Comparison of ENCODE assay signal across 29 cellular contexts in genomic region chrX:43585922-43586321, GRCh38.
"Had no signal": no experiment of that assay in that cellular context is flagged by ENCODE, and none has a peak within 500 bp of the region (broad histone marks: within the 10 kb centered on the region; RNA-seq: fewer than 3 reads in every experiment).

No MANE protein-coding gene starts in this region.

- H3K79me2 ChIP-seq: parathyroid adenoma had no signal

- H3K27ac ChIP-seq: dorsolateral prefrontal cortex, epithelial cell of prostate, heart right ventricle, left lung, neutrophil, parathyroid adenoma, prostate gland, right atrium auricular region, stomach, thyroid gland had no signal

- H3K27me3 ChIP-seq: left lung, neutrophil, right atrium auricular region, stomach, thyroid gland had no signal

- H2AFZ ChIP-seq: parathyroid adenoma had no signal

- H3K4me2 ChIP-seq: smooth muscle cell had no signal

- ATAC-seq: esophagus mucosa, heart right ventricle, left cardiac atrium, left lung, natural killer cell, sciatic nerve had no signal

- H3K4me1 ChIP-seq: parathyroid adenoma, prostate gland, right atrium auricular region had no signal

- H3K4me3 ChIP-seq: dorsolateral prefrontal cortex, heart right ventricle, left lung, prostate gland, right atrium auricular region, smooth muscle cell, stomach, thyroid gland had no signal

- H3K36me3 ChIP-seq: heart right ventricle, left lung, neutrophil, prostate gland, right atrium auricular region, stomach, thyroid gland had no signal

- H3K4me1 Mint-ChIP-seq: natural killer cell, neural crest cell had no signal

- FAIRE-seq: islet of Langerhans had no signal

- H3K36me3 Mint-ChIP-seq: natural killer cell, type B pancreatic cell had no signal

- H3K27me3 Mint-ChIP-seq: type B pancreatic cell had no signal

- H3K9me3 Mint-ChIP-seq: neural crest cell had no signal

- DNase-seq: cerebellar nuclear complex; dorsolateral prefrontal cortex; effector CD4-positive, alpha-beta T cell; foreskin melanocyte; glutamatergic neuron; heart right ventricle; hippocampal formation; left cardiac atrium; left lung; mammary epithelial cell; natural killer cell; stimulated activated CD4-positive, alpha-beta T cell treated with anti-CD3 and anti-CD28 coated beads, Interleukin-12 subunit alpha, Interleukin-12 subunit beta, amount 100 ng/mL, for 4 hours; stimulated activated CD4-positive, alpha-beta T cell treated with anti-CD3 and anti-CD28 coated beads, Interleukin-1b, Interleukin-23, amount 100 ng/mL, for 48 hours; stimulated activated CD4-positive, alpha-beta T cell treated with anti-CD3 and anti-CD28 coated beads, Interleukin-4, amount 100 ng/mL, for 1 hour; stimulated activated CD8-positive, alpha-beta memory T cell treated with anti-CD3 and anti-CD28 coated beads, Interleukin-4, amount 100 ng/mL, for 48 hours; stimulated activated naive CD4-positive, alpha-beta T cell treated with Interleukin-2 at 50 U/mL for 16 hours; stomach; thyroid gland had no signal

- H3K27ac Mint-ChIP-seq: natural killer cell, type B pancreatic cell had no signal

- H3K4me3 Mint-ChIP-seq: natural killer cell, neural crest cell, type B pancreatic cell had no signal

- H3K9ac ChIP-seq: parathyroid adenoma had no signal

- H3K9me3 ChIP-seq: heart right ventricle, left lung, neutrophil, prostate gland, right atrium auricular region, thyroid gland had no signal
